Comparison of ENCODE assay signal across 11 cellular contexts in the genomic region with DNA sequence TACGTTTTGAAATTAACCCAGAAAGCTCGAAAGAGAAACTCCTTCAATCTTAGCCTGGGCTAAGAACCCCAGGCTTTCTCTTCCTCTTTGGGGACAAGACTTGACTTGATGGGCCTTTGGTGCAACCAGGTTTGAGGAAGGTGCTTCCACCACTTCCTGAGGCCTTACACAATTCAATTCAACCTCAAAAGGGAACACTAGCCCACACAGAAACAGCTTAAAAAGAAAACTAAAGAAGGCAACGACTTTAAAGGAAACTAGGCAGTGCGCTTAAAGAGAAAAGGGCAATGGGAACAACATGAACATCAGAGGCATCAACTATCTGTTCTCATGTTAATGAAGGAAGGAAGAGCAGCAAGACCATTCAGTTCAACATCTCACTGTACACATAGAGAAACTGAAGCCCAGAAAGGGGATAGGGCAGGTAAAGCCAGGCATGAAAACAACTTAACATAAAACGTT. TPM values are rescaled to one million over a fixed set of nuclear protein-coding genes. Genes with fewer than 3 reads are reported as not detected.
DNase-seq lines count a peak whose midpoint lies in the region; ATAC-seq and TF ChIP-seq lines count a peak whose summit lies in the region.
"Had no signal": no experiment of that assay in that cellular context is flagged by ENCODE, and none has a peak within 500 bp of the region (broad histone marks: within the 10 kb centered on the region; RNA-seq: fewer than 3 reads in every experiment).

No MANE protein-coding gene starts in this region.

- DNase-seq in iPS DF 6.9 (ENCODE audit: low read depth, low spot score) (no peak), RWPE1 (ENCODE audit: low spot score) (no peak), DMS53 (lab: John Stamatoyannopoulos, UW) (no peak), PC-9 (no peak)
- no peak for DNase-seq in stimulated activated naive CD4-positive, alpha-beta T cell treated with Interleukin-2 at 50 U/mL for 16 hours (lab: John Stamatoyannopoulos, UW)
- DNase-seq: midbrain had no signal

- H3K4me3 ChIP-seq in HUES64 (ENCODE audit: low read length) (peak overlapping the region; percentile 26), iPS DF 6.9 (ENCODE audit: low read length) (no peak overlapping the region), PC-9 (no peak overlapping the region)
- H3K4me3 ChIP-seq: breast epithelium, Peyer's patch had no signal

- no peaks in the 10 kb centered on the region for H4K20me1 ChIP-seq in PC-9 (ENCODE audit: insufficient read depth)

- POLR2A ChIA-PET in RWPE1 (lab: Yijun Ruan, JAX; ENCODE audit: low non-redundant PET) (no interaction called here), PC-9 (lab: Charles Lee; ENCODE audit: unreplicated experiment) (no interaction called here)

- TF ChIP-seq CTCF in RWPE1 (conservative IDR thresholded peaks at IDR 0.05; ENCODE audit: low read depth) = no peak
- TF ChIP-seq CTCF in PC-9 (conservative IDR thresholded peaks at IDR 0.05) = no peak

- H3K36me3 ChIP-seq in HUES64 (ENCODE audit: insufficient read depth, low read length) = peaks cover 3% of the 10 kb centered on the region
- no peaks in the 10 kb centered on the region for H3K36me3 ChIP-seq in iPS DF 6.9 (ENCODE audit: control insufficient read depth, insufficient read depth, low read length)
- no peaks in the 10 kb centered on the region for H3K36me3 ChIP-seq in PC-9 (ENCODE audit: low read depth)
- H3K36me3 ChIP-seq: breast epithelium, Peyer's patch had no signal

- BruUV-seq in PC-9 (replicated peaks; lab: Mats Ljungman, UMichigan) = no TSS peak

- no peaks in the 10 kb centered on the region for H3K9me2 ChIP-seq in PC-9 (ENCODE audit: insufficient read depth)

- H3K79me2 ChIP-seq in PC-9 (ENCODE audit: low read depth) = 0 out of 2 replicates have a peak, but pooled peaks cover 5% of the 10 kb centered on the region

- H3K4me2 ChIP-seq in PC-9 = no peak overlapping the region

- no peaks in the 10 kb centered on the region; the same call in 1 of the 2 replicates for H3F3A ChIP-seq in PC-9 (ENCODE audit: insufficient read depth, low read depth)

- no peak overlapping the region for H3K9ac ChIP-seq in HUES64 (ENCODE audit: low read depth, low read length)

- H3K9me3 ChIP-seq in HUES64 (ENCODE audit: insufficient read depth, low read depth, low read length) (no peaks in the 10 kb centered on the region), iPS DF 6.9 (ENCODE audit: control insufficient read depth, insufficient read depth, low read length) (no peaks in the 10 kb centered on the region), PC-9 (ENCODE audit: insufficient read depth, low read depth) (no peaks in the 10 kb centered on the region)
- H3K9me3 ChIP-seq: breast epithelium, Peyer's patch had no signal

- no peak overlapping the region for H2AFZ ChIP-seq in PC-9

- ATAC-seq in GM18502 (IDR thresholded peaks at IDR 0.05; ENCODE audit: poor library complexity, unreplicated experiment) (peak; percentile 72), GM21528 (IDR thresholded peaks at IDR 0.05; ENCODE audit: low FRiP score, unreplicated experiment) (peak; percentile 51)

- H3K27me3 ChIP-seq in HUES64 (ENCODE audit: insufficient read depth, low read length) (no peaks in the 10 kb centered on the region), iPS DF 6.9 (ENCODE audit: control insufficient read depth, insufficient read depth, low read length) (no peaks in the 10 kb centered on the region), PC-9 (ENCODE audit: insufficient read depth, low read depth) (no peaks in the 10 kb centered on the region)
- H3K27me3 ChIP-seq: breast epithelium, Peyer's patch had no signal

- intact Hi-C loops in PC-9 (cut with micrococcal nuclease; ENCODE audit: unreplicated experiment) = no loop called here

- CTCF ChIA-PET in RWPE1 (lab: Yijun Ruan, JAX) (no interaction called here), PC-9 (lab: Charles Lee) (no interaction called here)

- 27% methylated on average over 5 of the region's 5 CpGs for WGBS in HUES64
- no CpG with 5 or more reads among the region's 5 CpGs for WGBS in iPS DF 6.9 (ENCODE audit: insufficient coverage, insufficient read length)

- H3K27ac ChIP-seq in HUES64 (ENCODE audit: low read depth, low read length) (peak overlapping the region; percentile 79), iPS DF 6.9 (ENCODE audit: low read length) (peak overlapping the region; percentile 63), RWPE1 (no peak overlapping the region), PC-9 (no peak overlapping the region)
- H3K27ac ChIP-seq: breast epithelium, Peyer's patch had no signal

- H3K4me1 ChIP-seq in HUES64 (ENCODE audit: insufficient read depth, low read length) (peaks cover 67% of the 10 kb centered on the region), iPS DF 6.9 (ENCODE audit: control insufficient read depth, insufficient read depth, low read length) (peaks cover 3% of the 10 kb centered on the region; the same call in 1 of the 2 replicates), PC-9 (replicated peaks; ENCODE audit: insufficient read depth) (no peaks in the 10 kb centered on the region)
- H3K4me1 ChIP-seq: breast epithelium had no signal

RNA-seq across cellular contexts. Expression of a gene that starts 24.8 kb away (rescaled TPM):
- 102 TPM for polyA plus RNA-seq in HUES64 (2013, experiment 1 of 2)
- 111 TPM for polyA plus RNA-seq in HUES64 (2013, experiment 2 of 2)
- total RNA-seq in PC-9 (2021) = 80.0 and 109 TPM in 2 replicates

Comparison
In these comparisons a context has a peak if more than half of its experiments do, and no peak if none do; other contexts are left out.
1. H3K27ac ChIP-seq: peak in HUES64 (single experiment) and iPS DF 6.9 (single experiment); none in RWPE1 (single experiment) and PC-9 (single experiment).